11 cellular contexts compared by ENCODE assay signal in genomic region chr2:132910432-132910831, GRCh38.
"Had no signal": no experiment of that assay in that cellular context is flagged by ENCODE, and none has a peak within 500 bp of the region (broad histone marks: within the 10 kb centered on the region; RNA-seq: fewer than 3 reads in every experiment).

No MANE protein-coding gene starts in this region.

- H3K4me1 ChIP-seq: HAP-1 had no signal

- H3K9me3 ChIP-seq: HAP-1 had no signal

- FAIRE-seq: H1, H54 had no signal

- H2AFZ ChIP-seq: GM23248, GM23338 had no signal

- H3K4me2 ChIP-seq: GM23338 had no signal

- ATAC-seq: GM23338, HCT116 had no signal

- H3K4me3 ChIP-seq: GM23248, GM23338, HAP-1 had no signal

- H3K9ac ChIP-seq: GM23248 had no signal

- H3K27ac ChIP-seq: GM23248 had no signal

- DNase-seq: GM23248, GOT3, H7, H9, HCEC 1CT, HFFc6 had no signal

- H3K36me3 ChIP-seq: HAP-1 had no signal
